1 cellular context compared by ENCODE assay signal in the genomic region with DNA sequence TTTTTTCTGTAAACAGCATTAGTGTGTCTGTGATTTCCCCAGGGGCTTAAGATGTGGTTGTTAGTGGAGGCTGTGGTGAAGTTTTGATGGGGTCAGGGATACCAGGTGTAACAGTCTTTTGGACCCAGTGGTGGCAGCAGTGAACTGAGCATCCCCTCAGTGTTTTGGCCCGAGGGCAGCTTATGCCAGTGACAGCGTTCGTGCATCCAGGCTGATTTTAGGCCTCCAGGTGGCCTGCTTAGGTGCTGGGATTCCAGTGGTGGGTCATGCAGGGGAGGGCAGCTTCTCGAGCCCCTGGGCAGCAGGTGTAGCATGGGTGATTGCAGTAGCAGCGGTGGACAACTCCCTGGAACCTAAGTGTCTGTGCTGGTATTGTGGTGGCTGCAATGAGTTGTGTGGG.
TF ChIP-seq lines count a peak whose summit lies in the region.

No MANE protein-coding gene starts in this region.

TF ChIP-seq in GM23338, 12 proteins besides CTCF, POLR2A, EP300 and RAD21 (continued from another document):
- TF ChIP-seq, protein P1, sequence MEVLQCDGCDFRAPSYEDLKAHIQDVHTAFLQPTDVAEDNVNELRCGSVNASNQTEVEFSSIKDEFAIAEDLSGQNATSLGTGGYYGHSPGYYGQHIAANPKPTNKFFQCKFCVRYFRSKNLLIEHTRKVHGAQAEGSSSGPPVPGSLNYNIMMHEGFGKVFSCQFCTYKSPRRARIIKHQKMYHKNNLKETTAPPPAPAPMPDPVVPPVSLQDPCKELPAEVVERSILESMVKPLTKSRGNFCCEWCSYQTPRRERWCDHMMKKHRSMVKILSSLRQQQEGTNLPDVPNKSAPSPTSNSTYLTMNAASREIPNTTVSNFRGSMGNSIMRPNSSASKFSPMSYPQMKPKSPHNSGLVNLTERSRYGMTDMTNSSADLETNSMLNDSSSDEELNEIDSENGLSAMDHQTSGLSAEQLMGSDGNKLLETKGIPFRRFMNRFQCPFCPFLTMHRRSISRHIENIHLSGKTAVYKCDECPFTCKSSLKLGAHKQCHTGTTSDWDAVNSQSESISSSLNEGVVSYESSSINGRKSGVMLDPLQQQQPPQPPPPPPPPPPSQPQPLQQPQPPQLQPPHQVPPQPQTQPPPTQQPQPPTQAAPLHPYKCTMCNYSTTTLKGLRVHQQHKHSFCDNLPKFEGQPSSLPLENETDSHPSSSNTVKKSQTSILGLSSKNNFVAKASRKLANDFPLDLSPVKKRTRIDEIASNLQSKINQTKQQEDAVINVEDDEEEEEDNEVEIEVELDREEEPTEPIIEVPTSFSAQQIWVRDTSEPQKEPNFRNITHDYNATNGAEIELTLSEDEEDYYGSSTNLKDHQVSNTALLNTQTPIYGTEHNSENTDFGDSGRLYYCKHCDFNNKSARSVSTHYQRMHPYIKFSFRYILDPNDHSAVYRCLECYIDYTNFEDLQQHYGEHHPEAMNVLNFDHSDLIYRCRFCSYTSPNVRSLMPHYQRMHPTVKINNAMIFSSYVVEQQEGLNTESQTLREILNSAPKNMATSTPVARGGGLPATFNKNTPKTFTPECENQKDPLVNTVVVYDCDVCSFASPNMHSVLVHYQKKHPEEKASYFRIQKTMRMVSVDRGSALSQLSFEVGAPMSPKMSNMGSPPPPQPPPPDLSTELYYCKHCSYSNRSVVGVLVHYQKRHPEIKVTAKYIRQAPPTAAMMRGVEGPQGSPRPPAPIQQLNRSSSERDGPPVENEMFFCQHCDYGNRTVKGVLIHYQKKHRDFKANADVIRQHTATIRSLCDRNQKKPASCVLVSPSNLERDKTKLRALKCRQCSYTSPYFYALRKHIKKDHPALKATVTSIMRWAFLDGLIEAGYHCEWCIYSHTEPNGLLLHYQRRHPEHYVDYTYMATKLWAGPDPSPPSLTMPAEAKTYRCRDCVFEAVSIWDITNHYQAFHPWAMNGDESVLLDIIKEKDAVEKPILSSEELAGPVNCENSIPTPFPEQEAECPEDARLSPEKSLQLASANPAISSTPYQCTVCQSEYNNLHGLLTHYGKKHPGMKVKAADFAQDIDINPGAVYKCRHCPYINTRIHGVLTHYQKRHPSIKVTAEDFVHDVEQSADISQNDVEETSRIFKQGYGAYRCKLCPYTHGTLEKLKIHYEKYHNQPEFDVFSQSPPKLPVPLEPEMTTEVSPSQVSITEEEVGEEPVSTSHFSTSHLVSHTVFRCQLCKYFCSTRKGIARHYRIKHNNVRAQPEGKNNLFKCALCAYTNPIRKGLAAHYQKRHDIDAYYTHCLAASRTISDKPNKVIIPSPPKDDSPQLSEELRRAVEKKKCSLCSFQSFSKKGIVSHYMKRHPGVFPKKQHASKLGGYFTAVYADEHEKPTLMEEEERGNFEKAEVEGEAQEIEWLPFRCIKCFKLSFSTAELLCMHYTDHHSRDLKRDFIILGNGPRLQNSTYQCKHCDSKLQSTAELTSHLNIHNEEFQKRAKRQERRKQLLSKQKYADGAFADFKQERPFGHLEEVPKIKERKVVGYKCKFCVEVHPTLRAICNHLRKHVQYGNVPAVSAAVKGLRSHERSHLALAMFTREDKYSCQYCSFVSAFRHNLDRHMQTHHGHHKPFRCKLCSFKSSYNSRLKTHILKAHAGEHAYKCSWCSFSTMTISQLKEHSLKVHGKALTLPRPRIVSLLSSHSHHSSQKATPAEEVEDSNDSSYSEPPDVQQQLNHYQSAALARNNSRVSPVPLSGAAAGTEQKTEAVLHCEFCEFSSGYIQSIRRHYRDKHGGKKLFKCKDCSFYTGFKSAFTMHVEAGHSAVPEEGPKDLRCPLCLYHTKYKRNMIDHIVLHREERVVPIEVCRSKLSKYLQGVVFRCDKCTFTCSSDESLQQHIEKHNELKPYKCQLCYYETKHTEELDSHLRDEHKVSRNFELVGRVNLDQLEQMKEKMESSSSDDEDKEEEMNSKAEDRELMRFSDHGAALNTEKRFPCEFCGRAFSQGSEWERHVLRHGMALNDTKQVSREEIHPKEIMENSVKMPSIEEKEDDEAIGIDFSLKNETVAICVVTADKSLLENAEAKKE (CRISPR knock-in tag; IDR thresholded peaks at IDR 0.05): no peak
